8 cellular contexts compared by ENCODE assay signal in genomic region chr1:27725374-27726172, GRCh38. TPM values are rescaled to one million over a fixed set of nuclear protein-coding genes. Genes with fewer than 3 reads are reported as not detected.
DNase-seq lines count a peak whose midpoint lies in the region; ATAC-seq and TF ChIP-seq lines count a peak whose summit lies in the region.

Gene FAM76A (plus strand): TSS chr1:27725961. CDS start chr1:27726081, 120 bp downstream.

- CTCF ChIA-PET in BJ (lab: Yijun Ruan, JAX): interaction anchor here (0.6 to 1.7 kb wide), 13 partner anchors 9 to 167 kb away, joined by 3 to 10 read pairs (median 3); partner anchors contain the start of genes IFI6 and STX12

- H3K4me3 ChIP-seq in BJ (ENCODE audit: low read depth, low read length): peak within 1 kb of the TSS; percentile 73
- H3K4me3 ChIP-seq in choroid plexus epithelial cell (ENCODE audit: low read depth, low read length): peak within 1 kb of the TSS; percentile 89
- H3K4me3 ChIP-seq in kidney epithelial cell (ENCODE audit: low read depth, low read length): peak within 1 kb of the TSS; percentile 72

- H3K27me3 ChIP-seq in BJ (ENCODE audit: control insufficient read depth, insufficient read depth, low read length) (no peaks in the 10 kb centered on the region), kidney epithelial cell (ENCODE audit: control insufficient read depth, insufficient read depth, low read length) (no peaks in the 10 kb centered on the region)

- POLR2A ChIA-PET in BJ (lab: Charles Lee): interaction anchor here (0.6 to 1.5 kb wide), 4 partner anchors 16 to 105 kb away, joined by 3 to 21 read pairs (median 5); partner anchors contain the start of genes IFI6, PPP1R8 and STX12

- H3K36me3 ChIP-seq in BJ (ENCODE audit: control insufficient read depth, insufficient read depth, low read length) (no peaks in the 10 kb centered on the region; the same call in 1 of the 2 replicates), kidney epithelial cell (ENCODE audit: control insufficient read depth, insufficient read depth, low read length) (no peaks in the 10 kb centered on the region)

- DNase-seq in BJ (ENCODE audit: low read depth) (peak; percentile 94), GM19238 (ENCODE audit: insufficient read length, low spot score) (peak; percentile 99), NCI-H510A treated with DMSO at 0.1 percent for 48 hours (lab: John Stamatoyannopoulos, UW) (peak; percentile 99), choroid plexus epithelial cell (ENCODE audit: low read depth) (peak; percentile 100), kidney epithelial cell (ENCODE audit: low read depth) (peak; percentile 90)
- peak; percentile 99 for DNase-seq in activated CD4-positive, alpha-beta T cell treated with anti-CD3 and anti-CD28 coated beads for 24 hours (ENCODE audit: low read depth in 2 of 2)
- peak; percentile 98 to 99 for DNase-seq in stimulated activated CD4-positive, alpha-beta T cell treated with anti-CD3 and anti-CD28 coated beads, Interleukin-15, amount 100 ng/mL, for 48 hours (ENCODE audit: low read depth in 2 of 2)

- TF ChIP-seq CTCF in BJ (IDR thresholded peaks at IDR 0.05; ENCODE audit: insufficient read depth, low read depth, low read length) (peak; percentile 56), choroid plexus epithelial cell (conservative IDR thresholded peaks at IDR 0.05; ENCODE audit: low read depth, low read length) (peak; percentile 34), kidney epithelial cell (IDR thresholded peaks at IDR 0.05; ENCODE audit: insufficient read depth, low read length, poor library complexity, severe bottlenecking) (peak; percentile 49)

- ATAC-seq in HG03442 (IDR thresholded peaks at IDR 0.05; ENCODE audit: unreplicated experiment): peak; percentile 92

RNA-seq across cellular contexts. Expression of gene FAM76A, which starts in this region (rescaled TPM):
- polyA plus RNA-seq in BJ (2011; rRNA removed): 3.9 and 5.7 TPM in 2 replicates
- 4.9 and 6.9 TPM in 2 replicates for polyA minus RNA-seq in BJ (2011; rRNA and poly(A)+ RNA removed)
- total RNA-seq in kidney epithelial cell: 10.7 and 13.5 TPM in 2 replicates

Comparison
In these comparisons a context has a peak if more than half of its experiments do, and no peak if none do; other contexts are left out.
1. Peak in every context shown above with its lines: DNase-seq, ATAC-seq and H3K4me3 ChIP-seq.